Comparison of ENCODE assay signal across 8 cellular contexts in the genomic region with DNA sequence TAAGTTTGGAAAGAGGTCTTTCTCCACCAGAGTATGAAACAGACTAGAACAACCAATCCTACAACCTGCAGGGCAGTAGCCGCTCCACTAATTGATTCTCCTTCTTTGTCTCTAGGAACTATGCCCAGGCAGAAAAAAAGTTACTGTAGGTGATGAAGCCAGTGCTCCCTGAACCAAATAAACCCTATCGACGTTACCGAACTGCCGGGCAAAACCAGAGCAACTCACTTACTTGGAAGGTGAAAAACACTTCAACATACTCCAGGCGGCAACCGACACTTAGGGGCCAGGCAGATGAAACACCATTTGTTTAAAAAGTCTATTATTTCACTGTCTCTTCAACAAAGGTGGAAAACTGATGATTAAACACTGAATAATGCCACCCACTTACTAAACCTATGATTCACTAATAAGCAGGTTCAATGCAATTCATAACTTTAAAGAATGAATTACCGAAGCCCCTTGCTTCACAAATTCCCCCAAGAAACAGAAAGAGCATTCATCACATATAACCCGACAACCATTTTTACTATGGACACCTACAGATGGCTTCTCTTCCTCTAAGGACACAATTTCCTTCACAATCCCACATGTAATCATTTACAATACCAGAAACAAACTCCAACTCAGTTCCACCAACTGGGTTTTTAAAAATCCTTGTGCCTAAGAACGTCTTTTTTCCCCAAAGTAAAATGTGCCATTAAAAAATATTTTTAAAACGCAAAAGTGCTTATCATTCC. TPM values are rescaled to one million over a fixed set of nuclear protein-coding genes. Genes with fewer than 3 reads are reported as not detected.
DNase-seq lines count a peak whose midpoint lies in the region; ATAC-seq and TF ChIP-seq lines count a peak whose summit lies in the region.

No MANE protein-coding gene starts in this region.

- WGBS in prostate gland = 2% methylated on average over 11 of the region's 11 CpGs

- no peaks in the 10 kb centered on the region for H3K27me3 ChIP-seq in prostate gland (replicated peaks; ENCODE audit: insufficient read depth)

- intact Hi-C loops in prostate gland (cut with DNase I) = loop anchor here (10.0 kb wide), 4 partner anchors 108 to 678 kb away; partner anchors contain the start of gene HSPA13

- H3K27ac ChIP-seq in prostate gland = peak overlapping the region; percentile 96

- no peak for DNase-seq in AG04449 (ENCODE audit: low read depth, low spot score)
- DNase-seq in HT1080 (ENCODE audit: low read depth) = peak; percentile 23
- peak; percentile 39 for DNase-seq in activated CD8-positive, alpha-beta T cell treated with anti-CD3 and anti-CD28 coated beads, Interleukin-2, amount 10 ng/mL, durations not matched to agents 7 days and 5 days
- no peak for DNase-seq in fibroblast of mammary gland (ENCODE audit: low read depth)
- no peak for DNase-seq in prostate gland (ENCODE audit: low spot score)
- no peak for DNase-seq in DMS79 treated with DMSO at 0.1 percent for 48 hours (lab: John Stamatoyannopoulos, UW)
- DNase-seq in cerebellar cortex (ENCODE audit: low spot score) = no peak

- CTCF ChIA-PET in AG04449 (lab: Yijun Ruan, JAX) = no interaction called here
- CTCF ChIA-PET in activated CD8-positive, alpha-beta T cell treated with anti-CD3 and anti-CD28 coated beads, Interleukin-2, amount 10 ng/mL, durations not matched to agents 7 days and 5 days (lab: Charles Lee) = interaction anchor here (0.8 kb wide), 1 partner anchor 57 kb away, joined by 3 read pairs; no protein-coding TSS in a partner anchor

- H3K9me3 Mint-ChIP-seq in activated CD8-positive, alpha-beta T cell treated with anti-CD3 and anti-CD28 coated beads, Interleukin-2, amount 10 ng/mL, durations not matched to agents 7 days and 5 days (ENCODE audit: insufficient read depth) = no peaks in the 10 kb centered on the region

- peaks cover 51% of the 10 kb centered on the region for H3K4me1 Mint-ChIP-seq in activated CD8-positive, alpha-beta T cell treated with anti-CD3 and anti-CD28 coated beads, Interleukin-2, amount 10 ng/mL, durations not matched to agents 7 days and 5 days (ENCODE audit: low read depth)

- H3K36me3 ChIP-seq in prostate gland = no peaks in the 10 kb centered on the region

- ATAC-seq in activated CD8-positive, alpha-beta T cell treated with anti-CD3 and anti-CD28 coated beads, Interleukin-2, amount 10 ng/mL, durations not matched to agents 7 days and 5 days = no peak
- ATAC-seq in HG03045 (IDR thresholded peaks at IDR 0.05; ENCODE audit: unreplicated experiment) = no peak

- peaks cover 7% of the 10 kb centered on the region for H3K27me3 Mint-ChIP-seq in activated CD8-positive, alpha-beta T cell treated with anti-CD3 and anti-CD28 coated beads, Interleukin-2, amount 10 ng/mL, durations not matched to agents 7 days and 5 days (ENCODE audit: low read depth)

- H3K36me3 Mint-ChIP-seq in activated CD8-positive, alpha-beta T cell treated with anti-CD3 and anti-CD28 coated beads, Interleukin-2, amount 10 ng/mL, durations not matched to agents 7 days and 5 days (ENCODE audit: low read depth) = no peaks in the 10 kb centered on the region

- H3K4me3 ChIP-seq in AG04449 (ENCODE audit: low read depth, low read length) (peak overlapping the region; percentile 77), fibroblast of mammary gland (ENCODE audit: control insufficient read depth, low read depth, low read length) (peak overlapping the region; percentile 87), prostate gland (peak overlapping the region; percentile 88 to 97)

- peak overlapping the region; percentile 85 for H3K4me3 Mint-ChIP-seq in activated CD8-positive, alpha-beta T cell treated with anti-CD3 and anti-CD28 coated beads, Interleukin-2, amount 10 ng/mL, durations not matched to agents 7 days and 5 days

- no peak for TF ChIP-seq POLR2A in prostate gland (IDR thresholded peaks at IDR 0.05)

- H3K27ac Mint-ChIP-seq in activated CD8-positive, alpha-beta T cell treated with anti-CD3 and anti-CD28 coated beads, Interleukin-2, amount 10 ng/mL, durations not matched to agents 7 days and 5 days = peak overlapping the region; percentile 91

- H3K4me1 ChIP-seq in prostate gland (replicated peaks) = no peaks in the 10 kb centered on the region

- POLR2A ChIA-PET in AG04449 (lab: Yijun Ruan, JAX) = no interaction called here
- POLR2A ChIA-PET in activated CD8-positive, alpha-beta T cell treated with anti-CD3 and anti-CD28 coated beads, Interleukin-2, amount 10 ng/mL, durations not matched to agents 7 days and 5 days (lab: Charles Lee) = no interaction called here

- TF ChIP-seq CTCF in AG04449 (IDR thresholded peaks at IDR 0.05; ENCODE audit: insufficient read depth, low read length, missing control alignments) (no peak), fibroblast of mammary gland (conservative IDR thresholded peaks at IDR 0.05; ENCODE audit: control insufficient read depth, insufficient read depth, low read depth, low read length) (no peak), prostate gland (IDR thresholded peaks at IDR 0.05) (no peak)

- no peaks in the 10 kb centered on the region for H3K9me3 ChIP-seq in prostate gland

RNA-seq across cellular contexts. Expression of gene NRIP1, which starts 1.5 kb away (rescaled TPM):
- total RNA-seq in HT1080 (2014; rRNA removed; shearing (Covaris generic)) = 6.8 and 7.3 TPM in 2 replicates
- polyA plus RNA-seq in HT1080 (2015; cell fraction: cytosol; rRNA removed) = 7.4 and 10.2 TPM in 2 replicates
- polyA plus RNA-seq in HT1080 (2015; cell fraction: nucleus; rRNA removed) = 13.7 and 15.2 TPM in 2 replicates
- 10 to 100 TPM; 18.9 to 20.1 TPM for total RNA-seq in activated CD8-positive, alpha-beta T cell treated with anti-CD3 and anti-CD28 coated beads, Interleukin-2, amount 10 ng/mL, durations not matched to agents 7 days and 5 days
- 10 to 100 TPM; 29.3 to 43.1 TPM for total RNA-seq in prostate gland

Comparison
In these comparisons a context has a peak if more than half of its experiments do, and no peak if none do; other contexts are left out.
1. DNase-seq: peak in HT1080 (single experiment) and activated CD8-positive, alpha-beta T cell treated with anti-CD3 and anti-CD28 coated beads, Interleukin-2, amount 10 ng/mL, durations not matched to agents 7 days and 5 days (single experiment); none in AG04449 (single experiment), fibroblast of mammary gland (single experiment), prostate gland (single experiment), DMS79 treated with DMSO at 0.1 percent for 48 hours (single experiment) and cerebellar cortex (single experiment).
2. Peak in every context shown above with its lines, with median percentiles within 50 percentile points of each other: H3K4me3 ChIP-seq.